ENCODE assay signal across 27 cellular contexts in the genomic region with DNA sequence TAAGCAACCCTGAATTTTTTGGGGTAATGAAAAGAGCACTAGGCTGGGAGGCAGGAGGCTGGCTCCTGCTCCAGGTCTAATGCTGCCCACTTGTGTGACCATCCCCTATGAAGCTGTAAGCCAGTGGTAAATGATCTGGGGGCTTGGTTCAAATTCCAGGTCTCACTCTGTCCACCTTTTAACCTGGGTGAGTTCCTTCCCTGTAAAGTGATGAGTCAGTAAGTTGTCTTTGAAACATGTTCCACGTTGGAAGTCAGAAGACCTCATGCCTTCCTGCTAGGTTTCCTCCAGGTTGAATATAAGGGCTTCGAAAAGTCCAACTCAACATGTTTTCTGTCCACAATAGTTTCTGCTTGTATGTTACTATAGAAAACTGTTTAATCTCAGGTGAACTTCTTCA.
"Had no signal": no experiment of that assay in that cellular context is flagged by ENCODE, and none has a peak within 500 bp of the region (broad histone marks: within the 10 kb centered on the region; RNA-seq: fewer than 3 reads in every experiment).

No MANE protein-coding gene starts in this region.

- H3K27ac ChIP-seq: colonic mucosa, epithelial cell of prostate, foreskin keratinocyte, gastroesophageal sphincter, heart left ventricle, hepatocyte, left lung, lower lobe of right lung had no signal

- H3K4me3 ChIP-seq: colonic mucosa, gastroesophageal sphincter, heart left ventricle, hepatocyte, left lung, lower lobe of right lung, mucosa of descending colon had no signal

- H3K27me3 Mint-ChIP-seq: dendritic cell treated with granulocyte-macrophage colony-stimulating factor and Interleukin-4, amounts not matched to agents 40 ng/mL and 50 ng/mL, for 4 days had no signal

- H3K27ac Mint-ChIP-seq: dendritic cell treated with granulocyte-macrophage colony-stimulating factor and Interleukin-4, amounts not matched to agents 40 ng/mL and 50 ng/mL, for 4 days; effector memory CD8-positive, alpha-beta T cell; endodermal cell; immature natural killer cell; mesothelial cell of epicardium; naive B cell had no signal

- H3K9me3 Mint-ChIP-seq: dendritic cell treated with granulocyte-macrophage colony-stimulating factor and Interleukin-4, amounts not matched to agents 40 ng/mL and 50 ng/mL, for 4 days; endodermal cell had no signal

- DNase-seq: colonic mucosa; cortex of kidney; effector CD8-positive, alpha-beta T cell; effector memory CD8-positive, alpha-beta T cell; endodermal cell; erythroblast; foreskin keratinocyte; heart left ventricle; hypothalamus; immature natural killer cell; islet precursor cell; kidney; kidney glomerular epithelial cell; left lung; left ventricle myocardium superior; lower lobe of right lung; mesenchymal stem cell; mucosa of descending colon; naive B cell had no signal

- H3K27me3 ChIP-seq: colonic mucosa, foreskin keratinocyte, gastroesophageal sphincter, hepatocyte, left lung had no signal

- ATAC-seq: effector memory CD8-positive, alpha-beta T cell; esophagus mucosa; foreskin keratinocyte; gastroesophageal sphincter; heart left ventricle; left lung; left ventricle myocardium superior; lower lobe of right lung; mucosa of descending colon had no signal

- H3K4me1 Mint-ChIP-seq: endodermal cell, immature natural killer cell, mesothelial cell of epicardium, naive B cell had no signal

- H3K4me2 ChIP-seq: hepatocyte had no signal

- H3K36me3 Mint-ChIP-seq: immature natural killer cell, mesothelial cell of epicardium, naive B cell had no signal

- H3K9me3 ChIP-seq: colonic mucosa, gastroesophageal sphincter, left lung, lower lobe of right lung had no signal

- H3K4me3 Mint-ChIP-seq: dendritic cell treated with granulocyte-macrophage colony-stimulating factor and Interleukin-4, amounts not matched to agents 40 ng/mL and 50 ng/mL, for 4 days; effector memory CD8-positive, alpha-beta T cell; endodermal cell; immature natural killer cell; mesothelial cell of epicardium; naive B cell had no signal

- H3K4me1 ChIP-seq: colonic mucosa, foreskin keratinocyte, gastroesophageal sphincter, heart left ventricle, left lung, lower lobe of right lung had no signal

- FAIRE-seq: endometrium, frontal cortex, kidney had no signal

- H3K36me3 ChIP-seq: colonic mucosa, gastroesophageal sphincter, heart left ventricle, left lung, lower lobe of right lung had no signal
